In the genomic region with DNA sequence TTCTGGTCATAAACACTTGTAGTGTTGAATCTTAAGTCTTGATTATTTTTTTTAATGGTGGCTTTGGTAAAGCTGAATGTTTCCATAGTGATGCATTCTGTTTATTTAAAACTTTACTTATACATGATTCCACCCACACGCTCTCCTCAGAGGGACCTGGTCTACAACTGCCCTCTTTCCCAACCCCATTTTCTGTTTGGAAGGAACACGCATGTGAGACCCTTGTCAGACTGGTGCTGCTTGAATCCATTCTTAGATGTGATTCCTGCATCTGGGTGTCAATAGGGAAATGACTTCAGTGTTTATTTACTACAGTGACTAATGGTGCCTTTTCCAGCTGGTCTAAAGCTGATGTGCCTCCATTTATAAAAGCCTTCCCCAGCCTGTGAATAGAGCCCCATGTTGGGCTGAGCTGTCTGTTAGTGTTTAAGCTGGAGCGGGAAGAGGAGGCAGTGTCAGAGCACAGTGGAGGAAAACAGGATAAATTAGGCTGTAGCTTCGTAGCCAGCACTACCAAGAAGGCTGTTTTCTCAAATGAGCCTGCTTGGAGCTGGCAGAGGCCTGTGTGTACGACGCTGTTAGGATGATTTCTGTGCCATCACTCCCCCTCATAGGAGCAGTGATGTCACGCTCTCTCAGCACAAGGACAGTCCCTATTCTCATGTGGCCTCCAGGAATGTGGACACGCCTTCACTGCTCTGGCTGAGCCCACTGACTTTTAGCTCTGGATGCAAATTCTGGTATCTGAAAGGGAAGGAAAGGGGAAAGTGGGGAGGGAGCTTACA, we compare ENCODE assay signal across 9 cellular contexts. TPM values are rescaled to one million over a fixed set of nuclear protein-coding genes. Genes with fewer than 3 reads are reported as not detected.
DNase-seq lines count a peak whose midpoint lies in the region; ATAC-seq and TF ChIP-seq lines count a peak whose summit lies in the region.
"Had no signal": no experiment of that assay in that cellular context is flagged by ENCODE, and none has a peak within 500 bp of the region (broad histone marks: within the 10 kb centered on the region; RNA-seq: fewer than 3 reads in every experiment).

No MANE protein-coding gene starts in this region.

- H3K79me2 ChIP-seq in osteoblast (ENCODE audit: insufficient read depth, low read length): no peaks in the 10 kb centered on the region

- no peaks in the 10 kb centered on the region for H3K9me3 Mint-ChIP-seq in naive thymus-derived CD4-positive, alpha-beta T cell

- H3K4me2 ChIP-seq in osteoblast (ENCODE audit: insufficient read depth, low read length): peak overlapping the region; percentile 42

- H3K9ac ChIP-seq in adipocyte (ENCODE audit: low read length): peak overlapping the region; percentile 2

- no peaks in the 10 kb centered on the region for H3K27me3 Mint-ChIP-seq in naive thymus-derived CD4-positive, alpha-beta T cell

- H3K4me1 ChIP-seq in adipocyte (ENCODE audit: control insufficient read depth, insufficient read depth, low read length) (peaks cover 46% of the 10 kb centered on the region), osteoblast (ENCODE audit: insufficient read depth, low read length) (peaks cover 28% of the 10 kb centered on the region)
- H3K4me1 ChIP-seq in naive thymus-derived CD4-positive, alpha-beta T cell (ENCODE audit: control insufficient read depth in 2 of 2, insufficient read depth in 2 of 2, low read length in 2 of 2): no peaks in the 10 kb centered on the region

- peaks cover 0 to 13% (median 0%) of the 10 kb centered on the region in 7 donors for H3K4me1 Mint-ChIP-seq in naive thymus-derived CD4-positive, alpha-beta T cell

- peaks cover 9 to 37% (median 13%) of the 10 kb centered on the region in 5 donors for H3K36me3 Mint-ChIP-seq in naive thymus-derived CD4-positive, alpha-beta T cell

- CTCF ChIA-PET in naive thymus-derived CD4-positive, alpha-beta T cell (lab: Charles Lee): no interaction called here

- no peaks in the 10 kb centered on the region for H4K20me1 ChIP-seq in osteoblast (ENCODE audit: insufficient read depth, low read length)

- intact Hi-C loops in Right ventricle myocardium superior (cut with DNase I): no loop called here
- intact Hi-C loops in naive thymus-derived CD4-positive, alpha-beta T cell (cut with micrococcal nuclease): no loop called here

- peak overlapping the region; percentile 45 for H2AFZ ChIP-seq in osteoblast (ENCODE audit: low read length)

- H3K27ac ChIP-seq in osteoblast (ENCODE audit: low read depth, low read length): peak overlapping the region; percentile 80
- H3K27ac ChIP-seq in naive thymus-derived CD4-positive, alpha-beta T cell (ENCODE audit: low read depth, low read length): no peak overlapping the region

- H3K4me3 Mint-ChIP-seq in naive thymus-derived CD4-positive, alpha-beta T cell: no peak overlapping the region

- peaks cover 13% of the 10 kb centered on the region for H3K36me3 ChIP-seq in adipocyte (ENCODE audit: control insufficient read depth, insufficient read depth, low read length, severe bottlenecking)
- peaks cover 11% of the 10 kb centered on the region for H3K36me3 ChIP-seq in osteoblast (ENCODE audit: insufficient read depth, low read length)
- peaks cover 0 to 42% (median 8%) of the 10 kb centered on the region in 3 experiments for H3K36me3 ChIP-seq in naive thymus-derived CD4-positive, alpha-beta T cell (ENCODE audit: control insufficient read depth in 2 of 3, insufficient read depth in 3 of 3, low read length in 3 of 3)

- no peak overlapping the region for H3K4me3 ChIP-seq in adipocyte (ENCODE audit: low read length)
- no peak overlapping the region for H3K4me3 ChIP-seq in osteoblast (ENCODE audit: insufficient read depth, low read length)
- H3K4me3 ChIP-seq in naive thymus-derived CD4-positive, alpha-beta T cell (ENCODE audit: low read length): no peak overlapping the region

- DNase-seq in AG20443 (ENCODE audit: low spot score) (peak; percentile 68), adipocyte (ENCODE audit: low read depth) (peak; percentile 59), Right ventricle myocardium superior (peak; percentile 65), osteoblast (ENCODE audit: insufficient read length, low spot score, missing footprints) (peak; percentile 89), SIG-M5 treated with dmso at 0.1 percent for 504 hours (lab: John Stamatoyannopoulos, UW; ENCODE audit: unreplicated experiment) (no peak)
- DNase-seq in naive thymus-derived CD4-positive, alpha-beta T cell: no peak
- DNase-seq: Kasumi-1 had no signal

- POLR2A ChIA-PET in naive thymus-derived CD4-positive, alpha-beta T cell (lab: Charles Lee): no interaction called here

- peak overlapping the region in 1 of 9 donors; percentile 31 for H3K27ac Mint-ChIP-seq in naive thymus-derived CD4-positive, alpha-beta T cell

- no peak for TF ChIP-seq CTCF in osteoblast (IDR thresholded peaks at IDR 0.05; ENCODE audit: extremely low read depth, low read depth, low read length)

- ATAC-seq in Right ventricle myocardium superior (ENCODE audit: poor library complexity) (peak; percentile 64), GM18502 (IDR thresholded peaks at IDR 0.05; ENCODE audit: poor library complexity, unreplicated experiment) (no peak), HG02588 (IDR thresholded peaks at IDR 0.05; ENCODE audit: unreplicated experiment) (no peak)
- ATAC-seq in naive thymus-derived CD4-positive, alpha-beta T cell: no peak

- H3K27me3 ChIP-seq in adipocyte (replicated peaks; ENCODE audit: control insufficient read depth, insufficient read depth, low read length): no peaks in the 10 kb centered on the region
- H3K27me3 ChIP-seq in osteoblast (ENCODE audit: insufficient read depth, low read length): no peaks in the 10 kb centered on the region
- no peaks in the 10 kb centered on the region for H3K27me3 ChIP-seq in naive thymus-derived CD4-positive, alpha-beta T cell (ENCODE audit: control insufficient read depth in 2 of 2, insufficient read depth in 2 of 2, low read length in 2 of 2)

- no peaks in the 10 kb centered on the region for H3K9me3 ChIP-seq in adipocyte (ENCODE audit: control insufficient read depth, low read length)
- H3K9me3 ChIP-seq in osteoblast (ENCODE audit: low read depth, low read length): no peaks in the 10 kb centered on the region
- no peaks in the 10 kb centered on the region for H3K9me3 ChIP-seq in naive thymus-derived CD4-positive, alpha-beta T cell (ENCODE audit: control insufficient read depth in 2 of 3, low read length in 3 of 3)

RNA-seq across cellular contexts. Expression of a gene that starts 18.9 kb away (rescaled TPM):
- total RNA-seq in Right ventricle myocardium superior (21.0 TPM), osteoblast (9.7 and 20.6 TPM in 2 replicates)
- total RNA-seq in naive thymus-derived CD4-positive, alpha-beta T cell: 1 to 10 TPM in 1 of 5 experiments, under 1 TPM in 2, not detected in 2; 0.36 to 1.5 (median 0.64) TPM
- not detected for polyA plus RNA-seq in naive thymus-derived CD4-positive, alpha-beta T cell

RNA-seq across cellular contexts. Expression of a gene that starts 42.9 kb away (rescaled TPM):
- 14.7 TPM for total RNA-seq in Right ventricle myocardium superior
- total RNA-seq in osteoblast: 47.8 and 53.9 TPM in 2 replicates
- 10 to 100 TPM; 28.9 to 32.8 (median 30.2) TPM for total RNA-seq in naive thymus-derived CD4-positive, alpha-beta T cell
- polyA plus RNA-seq in naive thymus-derived CD4-positive, alpha-beta T cell: 10 to 100 TPM; 39.1 to 43.2 TPM

Comparison
In these comparisons a context has a peak if more than half of its experiments do, and no peak if none do; other contexts are left out.
1. DNase-seq: peak in AG20443 (single experiment), adipocyte (single experiment), Right ventricle myocardium superior (single experiment) and osteoblast (single experiment); none in SIG-M5 treated with dmso at 0.1 percent for 504 hours (single experiment) and naive thymus-derived CD4-positive, alpha-beta T cell (0 of 9).